1 cellular context compared by ENCODE assay signal in genomic region chr2:164711246-164712138, GRCh38.
TF ChIP-seq lines count a peak whose summit lies in the region.

No MANE protein-coding gene starts in this region.

TF ChIP-seq in HepG2, 621 proteins besides CTCF, POLR2A, EP300 and RAD21 (continued from another document and continues in another):
- TF ChIP-seq SNAI1 (CRISPR knock-in tag; IDR thresholded peaks at IDR 0.05; ENCODE audit: borderline replicate concordance) (no peak), ZNF660 (CRISPR knock-in tag; IDR thresholded peaks at IDR 0.05; ENCODE audit: borderline replicate concordance, low read depth) (no peak), BCL6 (CRISPR knock-in tag; IDR thresholded peaks at IDR 0.05) (peak; percentile 82), ZUFSP (CRISPR knock-in tag; IDR thresholded peaks at IDR 0.05; ENCODE audit: borderline replicate concordance) (no peak), NR0B2 (CRISPR knock-in tag; IDR thresholded peaks at IDR 0.05) (no peak), ZNF431 (CRISPR knock-in tag; IDR thresholded peaks at IDR 0.05; ENCODE audit: borderline replicate concordance, low read depth) (no peak), MTA1 (CRISPR knock-in tag; IDR thresholded peaks at IDR 0.05; ENCODE audit: borderline replicate concordance) (no peak), ZNF790 (CRISPR knock-in tag; IDR thresholded peaks at IDR 0.05; ENCODE audit: borderline replicate concordance) (no peak), IKZF4 (CRISPR knock-in tag; IDR thresholded peaks at IDR 0.05; ENCODE audit: borderline replicate concordance, low read depth, not compliant biosample characterization) (no peak), SAP130 (CRISPR knock-in tag; IDR thresholded peaks at IDR 0.05; ENCODE audit: low read depth) (0 out of 2 replicates have a peak, but pooled peaks have one; percentile 31), HMGA1 (CRISPR knock-in tag; conservative IDR thresholded peaks at IDR 0.05) (no peak), DZIP1 (CRISPR knock-in tag; IDR thresholded peaks at IDR 0.05) (no peak), ZNF672 (CRISPR knock-in tag; IDR thresholded peaks at IDR 0.05) (no peak), ZNF543 (CRISPR knock-in tag; IDR thresholded peaks at IDR 0.05) (no peak), CERS6 (CRISPR knock-in tag; IDR thresholded peaks at IDR 0.05) (no peak), FOSL1 (CRISPR knock-in tag; IDR thresholded peaks at IDR 0.05; ENCODE audit: borderline replicate concordance) (no peak), KDM1A (CRISPR knock-in tag; IDR thresholded peaks at IDR 0.05) (no peak), ZNF337 (CRISPR knock-in tag; IDR thresholded peaks at IDR 0.05; ENCODE audit: borderline replicate concordance, low read depth) (no peak), MEIS2 (CRISPR knock-in tag; IDR thresholded peaks at IDR 0.05) (no peak), ZMYM4 (CRISPR knock-in tag; IDR thresholded peaks at IDR 0.05) (no peak), RCOR2 (CRISPR knock-in tag; IDR thresholded peaks at IDR 0.05) (0 out of 2 replicates have a peak, but pooled peaks have one; percentile 61), MYC (CRISPR knock-in tag; IDR thresholded peaks at IDR 0.05; ENCODE audit: borderline replicate concordance) (no peak), SNRNP70 (IDR thresholded peaks at IDR 0.05; ENCODE audit: low read depth, low read length) (no peak), ZNF350 (CRISPR knock-in tag; IDR thresholded peaks at IDR 0.05; ENCODE audit: borderline replicate concordance, low read depth) (no peak), ZNF775 (CRISPR knock-in tag; IDR thresholded peaks at IDR 0.05; ENCODE audit: borderline replicate concordance) (no peak), ZNF282 (IDR thresholded peaks at IDR 0.05; ENCODE audit: partially characterized antibody) (no peak), THAP11 (CRISPR knock-in tag; IDR thresholded peaks at IDR 0.05) (no peak), ZNF747 (CRISPR knock-in tag; IDR thresholded peaks at IDR 0.05; ENCODE audit: borderline replicate concordance) (no peak), ZNF605 (CRISPR knock-in tag; IDR thresholded peaks at IDR 0.05) (no peak), SKI (IDR thresholded peaks at IDR 0.05; ENCODE audit: partially characterized antibody) (no peak), GLI4 (CRISPR knock-in tag; IDR thresholded peaks at IDR 0.05; ENCODE audit: borderline replicate concordance) (no peak), MATR3 (CRISPR knock-in tag; IDR thresholded peaks at IDR 0.05) (no peak), GMEB1 (CRISPR knock-in tag; IDR thresholded peaks at IDR 0.05; ENCODE audit: borderline replicate concordance) (no peak), KLF9 (CRISPR knock-in tag; IDR thresholded peaks at IDR 0.05; ENCODE audit: low read depth) (no peak), CBFB (CRISPR knock-in tag; IDR thresholded peaks at IDR 0.05) (no peak), NR3C1 (CRISPR knock-in tag; IDR thresholded peaks at IDR 0.05) (no peak), ZNF576 (CRISPR knock-in tag; IDR thresholded peaks at IDR 0.05) (no peak)
- TF ChIP-seq, protein P1, sequence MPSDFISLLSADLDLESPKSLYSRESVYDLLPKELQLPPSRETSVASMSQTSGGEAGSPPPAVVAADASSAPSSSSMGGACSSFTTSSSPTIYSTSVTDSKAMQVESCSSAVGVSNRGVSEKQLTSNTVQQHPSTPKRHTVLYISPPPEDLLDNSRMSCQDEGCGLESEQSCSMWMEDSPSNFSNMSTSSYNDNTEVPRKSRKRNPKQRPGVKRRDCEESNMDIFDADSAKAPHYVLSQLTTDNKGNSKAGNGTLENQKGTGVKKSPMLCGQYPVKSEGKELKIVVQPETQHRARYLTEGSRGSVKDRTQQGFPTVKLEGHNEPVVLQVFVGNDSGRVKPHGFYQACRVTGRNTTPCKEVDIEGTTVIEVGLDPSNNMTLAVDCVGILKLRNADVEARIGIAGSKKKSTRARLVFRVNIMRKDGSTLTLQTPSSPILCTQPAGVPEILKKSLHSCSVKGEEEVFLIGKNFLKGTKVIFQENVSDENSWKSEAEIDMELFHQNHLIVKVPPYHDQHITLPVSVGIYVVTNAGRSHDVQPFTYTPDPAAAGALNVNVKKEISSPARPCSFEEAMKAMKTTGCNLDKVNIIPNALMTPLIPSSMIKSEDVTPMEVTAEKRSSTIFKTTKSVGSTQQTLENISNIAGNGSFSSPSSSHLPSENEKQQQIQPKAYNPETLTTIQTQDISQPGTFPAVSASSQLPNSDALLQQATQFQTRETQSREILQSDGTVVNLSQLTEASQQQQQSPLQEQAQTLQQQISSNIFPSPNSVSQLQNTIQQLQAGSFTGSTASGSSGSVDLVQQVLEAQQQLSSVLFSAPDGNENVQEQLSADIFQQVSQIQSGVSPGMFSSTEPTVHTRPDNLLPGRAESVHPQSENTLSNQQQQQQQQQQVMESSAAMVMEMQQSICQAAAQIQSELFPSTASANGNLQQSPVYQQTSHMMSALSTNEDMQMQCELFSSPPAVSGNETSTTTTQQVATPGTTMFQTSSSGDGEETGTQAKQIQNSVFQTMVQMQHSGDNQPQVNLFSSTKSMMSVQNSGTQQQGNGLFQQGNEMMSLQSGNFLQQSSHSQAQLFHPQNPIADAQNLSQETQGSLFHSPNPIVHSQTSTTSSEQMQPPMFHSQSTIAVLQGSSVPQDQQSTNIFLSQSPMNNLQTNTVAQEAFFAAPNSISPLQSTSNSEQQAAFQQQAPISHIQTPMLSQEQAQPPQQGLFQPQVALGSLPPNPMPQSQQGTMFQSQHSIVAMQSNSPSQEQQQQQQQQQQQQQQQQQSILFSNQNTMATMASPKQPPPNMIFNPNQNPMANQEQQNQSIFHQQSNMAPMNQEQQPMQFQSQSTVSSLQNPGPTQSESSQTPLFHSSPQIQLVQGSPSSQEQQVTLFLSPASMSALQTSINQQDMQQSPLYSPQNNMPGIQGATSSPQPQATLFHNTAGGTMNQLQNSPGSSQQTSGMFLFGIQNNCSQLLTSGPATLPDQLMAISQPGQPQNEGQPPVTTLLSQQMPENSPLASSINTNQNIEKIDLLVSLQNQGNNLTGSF (CRISPR knock-in tag; IDR thresholded peaks at IDR 0.05): no peak
- TF ChIP-seq, protein P2, sequence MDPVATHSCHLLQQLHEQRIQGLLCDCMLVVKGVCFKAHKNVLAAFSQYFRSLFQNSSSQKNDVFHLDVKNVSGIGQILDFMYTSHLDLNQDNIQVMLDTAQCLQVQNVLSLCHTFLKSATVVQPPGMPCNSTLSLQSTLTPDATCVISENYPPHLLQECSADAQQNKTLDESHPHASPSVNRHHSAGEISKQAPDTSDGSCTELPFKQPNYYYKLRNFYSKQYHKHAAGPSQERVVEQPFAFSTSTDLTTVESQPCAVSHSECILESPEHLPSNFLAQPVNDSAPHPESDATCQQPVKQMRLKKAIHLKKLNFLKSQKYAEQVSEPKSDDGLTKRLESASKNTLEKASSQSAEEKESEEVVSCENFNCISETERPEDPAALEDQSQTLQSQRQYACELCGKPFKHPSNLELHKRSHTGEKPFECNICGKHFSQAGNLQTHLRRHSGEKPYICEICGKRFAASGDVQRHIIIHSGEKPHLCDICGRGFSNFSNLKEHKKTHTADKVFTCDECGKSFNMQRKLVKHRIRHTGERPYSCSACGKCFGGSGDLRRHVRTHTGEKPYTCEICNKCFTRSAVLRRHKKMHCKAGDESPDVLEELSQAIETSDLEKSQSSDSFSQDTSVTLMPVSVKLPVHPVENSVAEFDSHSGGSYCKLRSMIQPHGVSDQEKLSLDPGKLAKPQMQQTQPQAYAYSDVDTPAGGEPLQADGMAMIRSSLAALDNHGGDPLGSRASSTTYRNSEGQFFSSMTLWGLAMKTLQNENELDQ (CRISPR knock-in tag; IDR thresholded peaks at IDR 0.05; ENCODE audit: borderline replicate concordance): no peak
